In the genomic region with DNA sequence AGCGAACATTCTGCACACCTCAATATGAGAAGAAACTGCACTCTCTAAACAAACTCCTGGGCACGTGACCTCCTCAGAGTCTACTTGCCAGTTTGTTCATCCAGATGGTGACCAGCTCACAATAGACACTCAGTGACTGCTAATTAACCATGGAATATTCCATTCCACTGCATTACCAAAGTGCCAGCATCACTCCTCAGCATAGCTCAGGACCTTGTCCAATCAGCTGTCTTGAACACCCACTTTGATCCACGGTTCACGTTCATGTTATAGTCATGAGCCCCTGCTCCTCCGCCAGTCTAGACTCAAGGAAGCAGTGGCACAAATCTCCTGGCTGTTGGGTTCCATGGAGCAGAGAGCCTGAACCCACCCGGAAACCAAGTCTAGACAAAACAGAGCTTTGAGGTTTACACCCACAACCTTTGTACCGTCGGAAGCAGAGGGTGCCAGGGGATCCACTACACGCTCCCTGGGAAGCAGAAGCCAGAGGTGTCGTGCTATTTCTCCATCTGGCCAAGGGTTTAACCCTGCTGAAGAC, we compare ENCODE assay signal across 11 cellular contexts.
A peak's percentile ranks its signal among the peaks of the same experiment; 100 is the strongest.
DNase-seq lines count a peak whose midpoint lies in the region; ATAC-seq, FAIRE-seq and TF ChIP-seq lines count a peak whose summit lies in the region.
"Had no signal": no experiment of that assay in that cellular context is flagged by ENCODE, and none has a peak within 500 bp of the region (broad histone marks: within the 10 kb centered on the region; RNA-seq: fewer than 3 reads in every experiment).

No MANE protein-coding gene starts in this region.

- peaks cover 24% of the 10 kb centered on the region for H3K4me1 Mint-ChIP-seq in activated CD8-positive, alpha-beta memory T cell treated with anti-CD3 and anti-CD28 coated beads, Interleukin-2, amount 10 ng/mL, durations not matched to agents 7 days and 5 days
- H3K4me1 Mint-ChIP-seq in activated CD8-positive, alpha-beta T cell treated with anti-CD3 and anti-CD28 coated beads, Interleukin-2, amount 10 ng/mL, durations not matched to agents 7 days and 5 days (ENCODE audit: low read depth): peaks cover 29% of the 10 kb centered on the region

- H3K27me3 ChIP-seq in keratinocyte (ENCODE audit: control insufficient read depth, extremely low read depth, insufficient read depth, low read length) (no peaks in the 10 kb centered on the region), suprapubic skin (no peaks in the 10 kb centered on the region)
- H3K27me3 ChIP-seq: ascending aorta had no signal

- WGBS in suprapubic skin: 78% methylated on average over 10 of the region's 10 CpGs

- peaks cover 3% of the 10 kb centered on the region for H3K9me3 ChIP-seq in keratinocyte (ENCODE audit: control insufficient read depth, low read depth, low read length)
- no peaks in the 10 kb centered on the region for H3K9me3 ChIP-seq in suprapubic skin
- H3K9me3 ChIP-seq: ascending aorta had no signal

- H3K36me3 Mint-ChIP-seq in activated CD8-positive, alpha-beta memory T cell treated with anti-CD3 and anti-CD28 coated beads, Interleukin-2, amount 10 ng/mL, durations not matched to agents 7 days and 5 days: no peaks in the 10 kb centered on the region
- H3K36me3 Mint-ChIP-seq in activated CD8-positive, alpha-beta T cell treated with anti-CD3 and anti-CD28 coated beads, Interleukin-2, amount 10 ng/mL, durations not matched to agents 7 days and 5 days (ENCODE audit: low read depth): no peaks in the 10 kb centered on the region

- CTCF ChIA-PET in activated CD8-positive, alpha-beta memory T cell treated with anti-CD3 and anti-CD28 coated beads, Interleukin-2, amount 10 ng/mL, durations not matched to agents 7 days and 5 days (lab: Charles Lee): interaction anchor here (1.3 to 1.8 kb wide), 2 partner anchors 15 to 17 kb away, joined by 3 to 4 read pairs; no protein-coding TSS in a partner anchor
- CTCF ChIA-PET in activated CD8-positive, alpha-beta T cell treated with anti-CD3 and anti-CD28 coated beads, Interleukin-2, amount 10 ng/mL, durations not matched to agents 7 days and 5 days (lab: Charles Lee): interaction anchor here (0.8 to 2.4 kb wide), 5 partner anchors 10 to 282 kb away, joined by 3 to 7 read pairs (median 3); no protein-coding TSS in a partner anchor

- POLR2A ChIA-PET in activated CD8-positive, alpha-beta T cell treated with anti-CD3 and anti-CD28 coated beads, Interleukin-2, amount 10 ng/mL, durations not matched to agents 7 days and 5 days (lab: Charles Lee): interaction anchor here (1.0 kb wide), 1 partner anchor 288 kb away, joined by 3 read pairs; no protein-coding TSS in a partner anchor

- H2AFZ ChIP-seq in keratinocyte (ENCODE audit: control insufficient read depth, low read length): no peak overlapping the region

- no peaks in the 10 kb centered on the region for H3K9me1 ChIP-seq in keratinocyte (ENCODE audit: control insufficient read depth, extremely low read depth, insufficient read depth, low read length)

- H3K9me3 Mint-ChIP-seq in activated CD8-positive, alpha-beta memory T cell treated with anti-CD3 and anti-CD28 coated beads, Interleukin-2, amount 10 ng/mL, durations not matched to agents 7 days and 5 days (ENCODE audit: low read depth): no peaks in the 10 kb centered on the region
- H3K9me3 Mint-ChIP-seq in activated CD8-positive, alpha-beta T cell treated with anti-CD3 and anti-CD28 coated beads, Interleukin-2, amount 10 ng/mL, durations not matched to agents 7 days and 5 days (ENCODE audit: insufficient read depth): no peaks in the 10 kb centered on the region

- no peak overlapping the region for H3K27ac Mint-ChIP-seq in activated CD8-positive, alpha-beta memory T cell treated with anti-CD3 and anti-CD28 coated beads, Interleukin-2, amount 10 ng/mL, durations not matched to agents 7 days and 5 days
- H3K27ac Mint-ChIP-seq in activated CD8-positive, alpha-beta T cell treated with anti-CD3 and anti-CD28 coated beads, Interleukin-2, amount 10 ng/mL, durations not matched to agents 7 days and 5 days: peak overlapping the region; percentile 23

- DNase-seq in activated CD8-positive, alpha-beta memory T cell treated with anti-CD3 and anti-CD28 coated beads for 24 hours: peak; percentile 64
- DNase-seq in activated CD8-positive, alpha-beta memory T cell treated with anti-CD3 and anti-CD28 coated beads, Interleukin-2, amount 10 ng/mL, durations not matched to agents 7 days and 5 days: no peak
- no peak for DNase-seq in activated CD8-positive, alpha-beta T cell treated with anti-CD3 and anti-CD28 coated beads, Interleukin-2, amount 10 ng/mL, durations not matched to agents 7 days and 5 days
- DNase-seq in keratinocyte (ENCODE audit: low read depth, low spot score) (no peak), suprapubic skin (ENCODE audit: low spot score in 2 of 2) (peak in 1 of 2 donors; percentile 49), D341Med (ENCODE audit: low spot score) (no peak)
- DNase-seq: mesendoderm, NCI-H1436 treated with DMSO at 0.1 percent for 48 hours had no signal

- H3K36me3 ChIP-seq in keratinocyte (ENCODE audit: control insufficient read depth in 2 of 2, extremely low read depth in 1 of 2, insufficient read depth in 2 of 2, low read length in 2 of 2) (no peaks in the 10 kb centered on the region), suprapubic skin (no peaks in the 10 kb centered on the region)
- H3K36me3 ChIP-seq: ascending aorta had no signal

- no peaks in the 10 kb centered on the region for H3K27me3 Mint-ChIP-seq in activated CD8-positive, alpha-beta memory T cell treated with anti-CD3 and anti-CD28 coated beads, Interleukin-2, amount 10 ng/mL, durations not matched to agents 7 days and 5 days
- H3K27me3 Mint-ChIP-seq in activated CD8-positive, alpha-beta T cell treated with anti-CD3 and anti-CD28 coated beads, Interleukin-2, amount 10 ng/mL, durations not matched to agents 7 days and 5 days (ENCODE audit: low read depth): no peaks in the 10 kb centered on the region

- no peaks in the 10 kb centered on the region for H3K79me2 ChIP-seq in keratinocyte (ENCODE audit: control insufficient read depth, insufficient read depth, low read length)

- FAIRE-seq in keratinocyte (lab: Jason Lieb, UNC): peak; percentile 17

- no peaks in the 10 kb centered on the region for H4K20me1 ChIP-seq in keratinocyte (ENCODE audit: control insufficient read depth, extremely low read depth, insufficient read depth, low read length)

- TF ChIP-seq CTCF in keratinocyte (optimal IDR thresholded peaks at IDR 0.05 in 1 of 3, IDR thresholded peaks at IDR 0.05 in 1 of 3, conservative IDR thresholded peaks at IDR 0.05 in 1 of 3; ENCODE audit: extremely low read depth in 1 of 3, insufficient read depth in 2 of 3, low read length in 3 of 3) (no peak), suprapubic skin (IDR thresholded peaks at IDR 0.05) (no peak)

- ATAC-seq in activated CD8-positive, alpha-beta memory T cell treated with anti-CD3 and anti-CD28 coated beads, Interleukin-2, amount 10 ng/mL, durations not matched to agents 7 days and 5 days: no peak
- peak; percentile 43 for ATAC-seq in activated CD8-positive, alpha-beta T cell treated with anti-CD3 and anti-CD28 coated beads, Interleukin-2, amount 10 ng/mL, durations not matched to agents 7 days and 5 days
- ATAC-seq in HG02610 (IDR thresholded peaks at IDR 0.05; ENCODE audit: unreplicated experiment): no peak
- no peak for ATAC-seq in HG02678 (IDR thresholded peaks at IDR 0.05; ENCODE audit: unreplicated experiment)

- no peak for TF ChIP-seq EP300 in suprapubic skin (IDR thresholded peaks at IDR 0.05)

- H3K4me2 ChIP-seq in keratinocyte (ENCODE audit: control insufficient read depth, extremely low read depth, insufficient read depth, low read depth, low read length): no peak overlapping the region

- TF ChIP-seq POLR2A in suprapubic skin (IDR thresholded peaks at IDR 0.05): no peak

- no peak overlapping the region for H3K4me3 Mint-ChIP-seq in activated CD8-positive, alpha-beta memory T cell treated with anti-CD3 and anti-CD28 coated beads, Interleukin-2, amount 10 ng/mL, durations not matched to agents 7 days and 5 days
- H3K4me3 Mint-ChIP-seq in activated CD8-positive, alpha-beta T cell treated with anti-CD3 and anti-CD28 coated beads, Interleukin-2, amount 10 ng/mL, durations not matched to agents 7 days and 5 days: no peak overlapping the region

- no peak overlapping the region for H3K27ac ChIP-seq in keratinocyte (ENCODE audit: control insufficient read depth, insufficient read depth, low read length)
- H3K27ac ChIP-seq in suprapubic skin: peak overlapping the region; percentile 83
- H3K27ac ChIP-seq: ascending aorta had no signal

- dilution Hi-C loops in keratinocyte (cut with MboI; ENCODE audit: extremely low pct_ligation_motif_present, low sequenced_read_pairs): no loop called here

- H3K9ac ChIP-seq in keratinocyte (ENCODE audit: control insufficient read depth, extremely low read depth, insufficient read depth, low read length): no peak overlapping the region

- no peak overlapping the region for H3K4me3 ChIP-seq in keratinocyte (ENCODE audit: control insufficient read depth in 2 of 3, extremely low read depth in 1 of 3, insufficient read depth in 2 of 3, low read depth in 1 of 3, low read length in 3 of 3)
- H3K4me3 ChIP-seq in suprapubic skin: no peak overlapping the region
- H3K4me3 ChIP-seq: ascending aorta had no signal

- H3K4me1 ChIP-seq in keratinocyte (ENCODE audit: control insufficient read depth, extremely low read depth, insufficient read depth, low read length): peaks cover 39% of the 10 kb centered on the region
- peaks cover 61% of the 10 kb centered on the region for H3K4me1 ChIP-seq in suprapubic skin
